Comparison of ENCODE assay signal across 11 cellular contexts in genomic region chr7:107560898-107561516, GRCh38. TPM values are rescaled to one million over a fixed set of nuclear protein-coding genes. Genes with fewer than 3 reads are reported as not detected.
DNase-seq lines count a peak whose midpoint lies in the region; ATAC-seq and TF ChIP-seq lines count a peak whose summit lies in the region.
"Had no signal": no experiment of that assay in that cellular context is flagged by ENCODE, and none has a peak within 500 bp of the region (broad histone marks: within the 10 kb centered on the region; RNA-seq: fewer than 3 reads in every experiment).

No MANE protein-coding gene starts in this region.

- no peaks in the 10 kb centered on the region for H3K9me3 Mint-ChIP-seq in activated naive CD4-positive, alpha-beta T cell treated with anti-CD3 and anti-CD28 coated beads, Interleukin-2, amount 10 ng/mL, durations not matched to agents 7 days and 5 days
- no peaks in the 10 kb centered on the region for H3K9me3 Mint-ChIP-seq in endothelial cell (ENCODE audit: unreplicated experiment)
- H3K9me3 Mint-ChIP-seq in stimulated activated naive CD8-positive, alpha-beta T cell treated with anti-CD3 and anti-CD28 coated beads, Interleukin-15, amount 100 ng/mL, for 72 hours: no peaks in the 10 kb centered on the region

- no peak for TF ChIP-seq CTCF in endothelial cell (IDR thresholded peaks at IDR 0.05; ENCODE audit: unreplicated experiment)

- peaks cover 57% of the 10 kb centered on the region for H3K4me1 Mint-ChIP-seq in activated naive CD4-positive, alpha-beta T cell treated with anti-CD3 and anti-CD28 coated beads, Interleukin-2, amount 10 ng/mL, durations not matched to agents 7 days and 5 days
- H3K4me1 Mint-ChIP-seq in endothelial cell (ENCODE audit: unreplicated experiment): peaks cover 36% of the 10 kb centered on the region
- H3K4me1 Mint-ChIP-seq in stimulated activated naive CD8-positive, alpha-beta T cell treated with anti-CD3 and anti-CD28 coated beads, Interleukin-15, amount 100 ng/mL, for 72 hours: peaks cover 67% of the 10 kb centered on the region

- H3K36me3 Mint-ChIP-seq in activated naive CD4-positive, alpha-beta T cell treated with anti-CD3 and anti-CD28 coated beads, Interleukin-2, amount 10 ng/mL, durations not matched to agents 7 days and 5 days: peaks cover 19% of the 10 kb centered on the region
- H3K36me3 Mint-ChIP-seq in endothelial cell (ENCODE audit: low read depth, unreplicated experiment): peaks cover 3% of the 10 kb centered on the region

- DNase-seq in activated naive CD4-positive, alpha-beta T cell treated with anti-CD3 and anti-CD28 coated beads, Interleukin-2, amount 10 ng/mL, durations not matched to agents 7 days and 5 days: peak; percentile 54
- no peak for DNase-seq in activated naive CD4-positive, alpha-beta T cell (lab: John Stamatoyannopoulos, UW)
- peak in 3 of 5 experiments; percentile 17 to 82 (median 48) for DNase-seq in T-helper 2 cell
- DNase-seq in endothelial cell (ENCODE audit: low spot score): no peak
- DNase-seq in stimulated activated naive CD8-positive, alpha-beta T cell treated with anti-CD3 and anti-CD28 coated beads, Interleukin-15, amount 100 ng/mL, for 72 hours: no peak
- no peak for DNase-seq in cardiac septum (ENCODE audit: low spot score)
- no peak for DNase-seq in hepatic stellate cell (ENCODE audit: low spot score)
- DNase-seq: NCI-H187 treated with DMSO at 0.1 percent for 48 hours, Right ventricle myocardium superior, sigmoid colon had no signal

- H3K4me3 Mint-ChIP-seq in activated naive CD4-positive, alpha-beta T cell treated with anti-CD3 and anti-CD28 coated beads, Interleukin-2, amount 10 ng/mL, durations not matched to agents 7 days and 5 days: peak overlapping the region; percentile 47
- H3K4me3 Mint-ChIP-seq in endothelial cell (ENCODE audit: unreplicated experiment): peak overlapping the region; percentile 56
- H3K4me3 Mint-ChIP-seq in stimulated activated naive CD8-positive, alpha-beta T cell treated with anti-CD3 and anti-CD28 coated beads, Interleukin-15, amount 100 ng/mL, for 72 hours: peak overlapping the region; percentile 90 to 96

- peak; percentile 60 for ATAC-seq in stimulated activated naive CD8-positive, alpha-beta T cell treated with anti-CD3 and anti-CD28 coated beads, Interleukin-15, amount 100 ng/mL, for 72 hours
- no peak for ATAC-seq in GM21576 (IDR thresholded peaks at IDR 0.05; ENCODE audit: unreplicated experiment)

- intact Hi-C loops in cardiac septum (cut with DNase I): loop anchor here (10.0 kb wide), 1 partner anchor 54 kb away; no protein-coding TSS in a partner anchor

- H3K27me3 Mint-ChIP-seq in activated naive CD4-positive, alpha-beta T cell treated with anti-CD3 and anti-CD28 coated beads, Interleukin-2, amount 10 ng/mL, durations not matched to agents 7 days and 5 days: no peaks in the 10 kb centered on the region
- peaks cover 4% of the 10 kb centered on the region for H3K27me3 Mint-ChIP-seq in endothelial cell (ENCODE audit: unreplicated experiment)
- no peaks in the 10 kb centered on the region for H3K27me3 Mint-ChIP-seq in stimulated activated naive CD8-positive, alpha-beta T cell treated with anti-CD3 and anti-CD28 coated beads, Interleukin-15, amount 100 ng/mL, for 72 hours

- peak overlapping the region; percentile 84 for H3K27ac Mint-ChIP-seq in activated naive CD4-positive, alpha-beta T cell treated with anti-CD3 and anti-CD28 coated beads, Interleukin-2, amount 10 ng/mL, durations not matched to agents 7 days and 5 days
- H3K27ac Mint-ChIP-seq in endothelial cell (ENCODE audit: unreplicated experiment): no peak overlapping the region
- H3K27ac Mint-ChIP-seq in stimulated activated naive CD8-positive, alpha-beta T cell treated with anti-CD3 and anti-CD28 coated beads, Interleukin-15, amount 100 ng/mL, for 72 hours: peak overlapping the region in 1 of 2 donors; percentile 4

- CTCF ChIA-PET in activated naive CD4-positive, alpha-beta T cell treated with anti-CD3 and anti-CD28 coated beads, Interleukin-2, amount 10 ng/mL, durations not matched to agents 7 days and 5 days (lab: Charles Lee): no interaction called here

RNA-seq across cellular contexts. Expression of gene COG5, which starts 2.7 kb away (rescaled TPM):
- 26.7 TPM for total RNA-seq in endothelial cell (ENCODE audit: unreplicated experiment)
- total RNA-seq in cardiac septum: 43.9 TPM

RNA-seq across cellular contexts. Expression of gene DUS4L, which starts 2.8 kb away (rescaled TPM):
- total RNA-seq in endothelial cell (ENCODE audit: unreplicated experiment): 10.0 TPM
- 7.9 TPM for total RNA-seq in cardiac septum

RNA-seq across cellular contexts. Expression of gene BCAP29, which starts 19.0 kb away (rescaled TPM):
- total RNA-seq in endothelial cell (ENCODE audit: unreplicated experiment): 114 TPM
- 109 TPM for total RNA-seq in cardiac septum

Comparison
In these comparisons a context has a peak if more than half of its experiments do, and no peak if none do; other contexts are left out.
1. DNase-seq: peak in activated naive CD4-positive, alpha-beta T cell treated with anti-CD3 and anti-CD28 coated beads, Interleukin-2, amount 10 ng/mL, durations not matched to agents 7 days and 5 days (single experiment) and T-helper 2 cell (3 of 5); none in activated naive CD4-positive, alpha-beta T cell (0 of 4), endothelial cell (single experiment), stimulated activated naive CD8-positive, alpha-beta T cell treated with anti-CD3 and anti-CD28 coated beads, Interleukin-15, amount 100 ng/mL, for 72 hours (0 of 2), cardiac septum (single experiment) and hepatic stellate cell (single experiment).
2. Peak in every context shown above with its lines, with median percentiles within 50 percentile points of each other: H3K4me3 Mint-ChIP-seq.